In the genomic region with DNA sequence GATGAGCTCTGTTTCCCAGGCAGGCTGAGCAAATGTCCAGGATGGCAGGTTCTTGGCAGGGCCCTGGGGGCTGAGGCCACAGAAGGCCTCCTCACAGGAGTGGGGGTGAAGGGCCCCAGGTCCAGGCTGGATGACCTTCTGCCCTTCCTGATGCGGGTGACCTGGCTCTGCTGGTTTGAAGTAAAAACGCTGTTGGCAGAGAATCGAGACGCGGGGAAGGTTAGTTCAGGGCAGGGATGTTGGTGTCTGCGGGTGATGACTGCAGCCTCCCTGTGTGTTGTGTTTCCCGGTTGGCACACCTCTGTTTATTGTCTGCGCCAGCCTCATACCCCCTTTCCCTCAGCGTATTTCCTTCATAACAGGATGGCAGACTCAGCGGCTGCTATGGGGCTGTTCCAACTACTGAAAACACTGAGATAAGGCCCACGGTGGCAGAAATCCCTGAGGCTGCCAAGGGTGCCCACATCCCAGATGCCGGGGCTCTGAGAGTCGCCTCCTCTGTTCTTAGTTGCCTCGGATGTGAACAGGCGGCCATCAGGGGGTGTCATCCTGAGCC, we compare ENCODE assay signal across 17 cellular contexts.
DNase-seq lines count a peak whose midpoint lies in the region; ATAC-seq and TF ChIP-seq lines count a peak whose summit lies in the region.
"Had no signal": no experiment of that assay in that cellular context is flagged by ENCODE, and none has a peak within 500 bp of the region (broad histone marks: within the 10 kb centered on the region; RNA-seq: fewer than 3 reads in every experiment).

No MANE protein-coding gene starts in this region.

- H3K27ac Mint-ChIP-seq in effector memory CD8-positive, alpha-beta T cell, result no peak overlapping the region

- H3K9me3 ChIP-seq in GM23248 (ENCODE audit: low read depth) (no peaks in the 10 kb centered on the region), body of pancreas (no peaks in the 10 kb centered on the region)
- H3K9me3 ChIP-seq: tibial artery had no signal

- intact Hi-C loops in body of pancreas (cut with DNase I), result no loop called here

- H3K9me2 ChIP-seq in GM23248 (ENCODE audit: insufficient read depth), result no peaks in the 10 kb centered on the region

- no peaks in the 10 kb centered on the region for H3K27me3 Mint-ChIP-seq in effector memory CD8-positive, alpha-beta T cell
- H3K27me3 Mint-ChIP-seq: central memory CD8-positive, alpha-beta T cell had no signal

- no peak overlapping the region for H3K27ac ChIP-seq in GM23248
- no peak overlapping the region for H3K27ac ChIP-seq in body of pancreas
- H3K27ac ChIP-seq: epithelial cell of prostate, RWPE1, tibial artery had no signal

- no peaks in the 10 kb centered on the region for H3K79me2 ChIP-seq in GM23248 (ENCODE audit: insufficient read depth)

- peaks cover under 1% of the 10 kb centered on the region; the same call in 1 of the 2 replicates for H3K4me1 ChIP-seq in GM23248 (ENCODE audit: insufficient read depth)
- H3K4me1 ChIP-seq in body of pancreas, result no peaks in the 10 kb centered on the region
- H3K4me1 ChIP-seq: tibial artery had no signal

- H3K36me3 ChIP-seq in GM23248 (ENCODE audit: low read depth) (no peaks in the 10 kb centered on the region), body of pancreas (replicated peaks in 1 of 2; ENCODE audit: insufficient read depth in 1 of 2, low read depth in 2 of 2) (no peaks in the 10 kb centered on the region)
- H3K36me3 ChIP-seq: gastroesophageal sphincter, tibial artery had no signal

- H3K9ac ChIP-seq in GM23248, result no peak overlapping the region

- peaks cover 4 to 6% of the 10 kb centered on the region in 2 donors for H3K4me1 Mint-ChIP-seq in effector memory CD8-positive, alpha-beta T cell (ENCODE audit: low read depth in 2 of 2)
- H3K4me1 Mint-ChIP-seq: central memory CD8-positive, alpha-beta T cell had no signal

- no peak overlapping the region for H3K4me3 Mint-ChIP-seq in effector memory CD8-positive, alpha-beta T cell
- H3K4me3 Mint-ChIP-seq: central memory CD8-positive, alpha-beta T cell had no signal

- H3K9me3 Mint-ChIP-seq in effector memory CD8-positive, alpha-beta T cell, result no peaks in the 10 kb centered on the region
- H3K9me3 Mint-ChIP-seq: central memory CD8-positive, alpha-beta T cell had no signal

- H3K36me3 Mint-ChIP-seq in effector memory CD8-positive, alpha-beta T cell (ENCODE audit: insufficient read depth), result peaks cover 5% of the 10 kb centered on the region

- no peak for DNase-seq in GM23248
- peak in 3 of 4 donors; percentile 4 to 9 (median 4) for DNase-seq in body of pancreas
- peak; percentile 47 for DNase-seq in islet precursor cell
- DNase-seq in pulmonary artery endothelial cell (ENCODE audit: low read depth, low spot score), result peak; percentile 29
- DNase-seq in effector memory CD8-positive, alpha-beta T cell, result no peak
- no peak for DNase-seq in NCI-H1105 (lab: John Stamatoyannopoulos, UW)
- DNase-seq: GOT3; NCI-H1436 treated with DMSO at 0.1 percent for 48 hours; stimulated activated CD4-positive, alpha-beta T cell treated with anti-CD3 and anti-CD28 coated beads, Interleukin-4, amount 100 ng/mL, for 4 hours; T-helper 1 cell had no signal

- WGBS in GM23248 (ENCODE audit: low coverage in 1 of 2, low lambda C conversion rate in 2 of 2, missing lambda C conversion rate in 2 of 2), 2 experiments, result 78 to 79% methylated on average over 15 of the region's 15 CpGs
- WGBS in body of pancreas, 2 donors, result 58 to 78% methylated on average over 15 of the region's 15 CpGs

- TF ChIP-seq CTCF in body of pancreas (IDR thresholded peaks at IDR 0.05), result no peak

- in situ Hi-C loops in GM23248 (cut with MboI), result no loop called here

- no peaks in the 10 kb centered on the region for H3K27me3 ChIP-seq in GM23248 (replicated peaks; ENCODE audit: insufficient read depth)
- no peaks in the 10 kb centered on the region for H3K27me3 ChIP-seq in body of pancreas
- H3K27me3 ChIP-seq: gastroesophageal sphincter, tibial artery had no signal

- ATAC-seq in body of pancreas (no peak), HG03280 (IDR thresholded peaks at IDR 0.05; ENCODE audit: unreplicated experiment) (no peak), HG03175 (IDR thresholded peaks at IDR 0.05; ENCODE audit: unreplicated experiment) (no peak)
- no peak for ATAC-seq in effector memory CD8-positive, alpha-beta T cell (replicated peaks)
- ATAC-seq: gastroesophageal sphincter had no signal

- H3K4me3 ChIP-seq in GM23248 (no peak overlapping the region), body of pancreas (no peak overlapping the region)
- H3K4me3 ChIP-seq: gastroesophageal sphincter, tibial artery had no signal

- H3K4me2 ChIP-seq in GM23248 (ENCODE audit: unreplicated experiment), result no peak overlapping the region

- peaks cover 10% of the 10 kb centered on the region for H3F3A ChIP-seq in GM23248 (ENCODE audit: insufficient read depth)

- no peak for TF ChIP-seq POLR2A in body of pancreas (IDR thresholded peaks at IDR 0.05)

- H2AFZ ChIP-seq in GM23248, result 0 out of 2 replicates have a peak overlapping the region, but pooled peaks have one; percentile 49

- H4K20me1 ChIP-seq in GM23248 (ENCODE audit: insufficient read depth), result no peaks in the 10 kb centered on the region

Comparison
In these comparisons a context has a peak if more than half of its experiments do, and no peak if none do; other contexts are left out.
1. DNase-seq: peak in body of pancreas (3 of 4), islet precursor cell (single experiment) and pulmonary artery endothelial cell (single experiment); none in GM23248 (single experiment), effector memory CD8-positive, alpha-beta T cell (0 of 3) and NCI-H1105 (single experiment).